1 cellular context compared by ENCODE assay signal in the genomic region with DNA sequence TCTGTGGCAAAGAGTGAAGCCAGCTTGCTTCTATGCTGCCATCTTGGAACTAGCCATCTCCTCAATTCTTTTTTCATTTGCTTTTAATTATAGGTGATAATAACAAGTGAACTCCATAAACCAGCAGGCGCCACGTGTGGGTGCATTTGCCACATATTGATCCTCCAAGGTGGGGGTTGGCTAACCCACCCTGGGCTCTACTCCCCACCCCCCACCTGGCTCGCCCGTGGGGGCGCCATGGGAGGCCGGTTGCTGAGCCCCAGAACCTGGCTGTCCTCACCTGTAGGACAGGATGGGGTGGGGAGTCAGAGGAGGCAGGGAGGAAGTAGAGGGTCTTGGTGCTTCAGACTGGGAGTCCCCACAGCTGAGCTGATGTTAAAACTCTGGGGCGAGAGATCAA.
TF ChIP-seq lines count a peak whose summit lies in the region.

No MANE protein-coding gene starts in this region.

TF ChIP-seq in HepG2, 621 proteins besides CTCF, POLR2A, EP300 and RAD21:
- TF ChIP-seq ATRX (CRISPR knock-in tag; IDR thresholded peaks at IDR 0.05; ENCODE audit: borderline replicate concordance) (no peak), TCF12 (IDR thresholded peaks at IDR 0.05) (no peak), TCF12 (CRISPR knock-in tag; IDR thresholded peaks at IDR 0.05) (no peak)
